In the genomic region with DNA sequence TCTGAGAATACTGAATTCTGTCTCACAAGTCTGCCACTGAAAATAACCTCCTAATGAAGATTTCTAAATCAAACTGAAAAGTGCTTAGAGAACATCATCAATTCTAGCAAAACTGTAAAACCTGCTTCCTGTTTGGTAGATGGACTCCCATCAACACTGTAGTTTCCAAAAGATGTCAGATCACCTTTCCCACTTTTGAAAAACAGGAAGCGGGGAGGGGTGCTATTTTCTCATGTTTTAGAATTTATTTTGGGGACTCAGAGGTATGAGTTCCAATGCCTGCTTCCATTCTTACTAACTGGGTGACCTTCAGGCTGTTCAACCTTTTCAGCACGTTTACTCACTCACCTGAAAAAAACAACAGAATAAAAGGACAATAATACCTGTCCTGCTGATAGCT, we compare ENCODE assay signal across 8 cellular contexts. TPM values are rescaled to one million over a fixed set of nuclear protein-coding genes. Genes with fewer than 3 reads are reported as not detected.
DNase-seq lines count a peak whose midpoint lies in the region; ATAC-seq and TF ChIP-seq lines count a peak whose summit lies in the region.

No MANE protein-coding gene starts in this region.

- H3K27me3 Mint-ChIP-seq in neural progenitor cell (ENCODE audit: insufficient read depth, low read depth), result no peaks in the 10 kb centered on the region

- H3F3A ChIP-seq in neural progenitor cell (ENCODE audit: low read depth), result peaks cover 19% of the 10 kb centered on the region

- H2AFZ ChIP-seq in neural progenitor cell (replicated peaks), result no peak overlapping the region

- H3K9me3 ChIP-seq in duodenal mucosa (ENCODE audit: control insufficient read depth in 1 of 2, low read length in 2 of 2) (no peaks in the 10 kb centered on the region), neural progenitor cell (ENCODE audit: low read depth) (no peaks in the 10 kb centered on the region)

- H3K4me3 ChIP-seq in LNCaP clone FGC (ENCODE audit: low read depth, low read length) (peak overlapping the region; percentile 80), duodenal mucosa (ENCODE audit: low read depth in 1 of 2, low read length in 2 of 2) (peak overlapping the region; percentile 81 to 84), neural progenitor cell (peak overlapping the region; percentile 68)

- H3K36me3 ChIP-seq in duodenal mucosa (ENCODE audit: control insufficient read depth in 1 of 2, insufficient read depth in 2 of 2, low read length in 2 of 2) (peaks cover 27 to 57% of the 10 kb centered on the region in 2 donors), neural progenitor cell (peaks cover 14% of the 10 kb centered on the region)

- no peaks in the 10 kb centered on the region for H3K9me3 Mint-ChIP-seq in neural progenitor cell

- H3K4me3 Mint-ChIP-seq in neural progenitor cell, result peak overlapping the region; percentile 93

- TF ChIP-seq CTCF in C4-2B (conservative IDR thresholded peaks at IDR 0.05), result no peak
- TF ChIP-seq CTCF in LNCaP clone FGC (IDR thresholded peaks at IDR 0.05; ENCODE audit: control insufficient read depth, extremely low read depth, insufficient read depth), result no peak
- TF ChIP-seq CTCF in neural progenitor cell (IDR thresholded peaks at IDR 0.05), result no peak

- no peak for DNase-seq in LNCaP clone FGC (ENCODE audit: low read depth)
- no peak for DNase-seq in neural progenitor cell (ENCODE audit: low spot score)
- no peak for DNase-seq in NCI-H1417 treated with DMSO at 0.1 percent for 48 hours (lab: John Stamatoyannopoulos, UW)
- no peak for DNase-seq in stimulated activated CD4-positive, alpha-beta T cell treated with anti-CD3 and anti-CD28 coated beads, Interleukin-12 subunit alpha, Interleukin-12 subunit beta, amount 100 ng/mL, for 4 hours
- DNase-seq in left colon, result no peak

- H3K36me3 Mint-ChIP-seq in neural progenitor cell, result peaks cover 17% of the 10 kb centered on the region

- intact Hi-C loops in left colon (cut with DNase I, micrococcal nuclease), result no loop called here

- H3K79me2 ChIP-seq in neural progenitor cell (ENCODE audit: low read depth), result peaks cover 62% of the 10 kb centered on the region

- H3K4me1 Mint-ChIP-seq in neural progenitor cell, result peaks cover 54% of the 10 kb centered on the region

- no peak overlapping the region for H3K27ac Mint-ChIP-seq in neural progenitor cell

- H3K27ac ChIP-seq in C4-2B, result peak overlapping the region; percentile 99; the same call in 1 of the 2 replicates
- H3K27ac ChIP-seq in duodenal mucosa (ENCODE audit: low read depth, low read length), result no peak overlapping the region
- H3K27ac ChIP-seq in neural progenitor cell, result no peak overlapping the region

- H4K20me1 ChIP-seq in neural progenitor cell (ENCODE audit: low read depth), result peaks cover 49% of the 10 kb centered on the region

- H3K9ac ChIP-seq in duodenal mucosa (ENCODE audit: low read depth in 1 of 2, low read length in 2 of 2), result peak overlapping the region; percentile 71 to 87
- H3K9ac ChIP-seq in neural progenitor cell, result no peak overlapping the region

- H3K27me3 ChIP-seq in duodenal mucosa (ENCODE audit: control insufficient read depth in 1 of 2, insufficient read depth in 2 of 2, low read length in 2 of 2) (no peaks in the 10 kb centered on the region), neural progenitor cell (no peaks in the 10 kb centered on the region)

- peaks cover 32 to 47% of the 10 kb centered on the region in 2 donors for H3K4me1 ChIP-seq in duodenal mucosa (ENCODE audit: control insufficient read depth in 1 of 2, insufficient read depth in 2 of 2, low read length in 2 of 2)
- peaks cover 33% of the 10 kb centered on the region for H3K4me1 ChIP-seq in neural progenitor cell

- ATAC-seq in left colon (no peak), GM21423 (IDR thresholded peaks at IDR 0.05; ENCODE audit: unreplicated experiment) (no peak)

- peak overlapping the region; percentile 92 for H3K4me2 ChIP-seq in neural progenitor cell

RNA-seq across cellular contexts. Expression of gene ATP5F1E, which starts 1.2 kb away (rescaled TPM):
- total RNA-seq in neural progenitor cell (ENCODE audit: low replicate concordance) (24.3 and 29.7 TPM in 2 replicates), left colon (10 to 100 TPM; 64.2 to 79.2 TPM)

RNA-seq across cellular contexts. Expression of gene PRELID3B, which starts 11.7 kb away (rescaled TPM):
- total RNA-seq in neural progenitor cell (ENCODE audit: low replicate concordance) (41.3 and 78.8 TPM in 2 replicates), left colon (100 to 1,000 TPM; 125 to 137 TPM)

RNA-seq across cellular contexts. Expression of gene TUBB1, which starts 11.7 kb away (rescaled TPM):
- total RNA-seq in neural progenitor cell (ENCODE audit: low replicate concordance) (not detected in 2 replicates), left colon (not detected)

RNA-seq across cellular contexts. Expression of gene CTSZ, which starts 23.9 kb away (rescaled TPM):
- 34.2 and 52.5 TPM in 2 replicates for total RNA-seq in neural progenitor cell (ENCODE audit: low replicate concordance)
- 100 to 1,000 TPM; 283 to 307 TPM for total RNA-seq in left colon

RNA-seq across cellular contexts. Expression of gene NELFCD, which starts 49.9 kb away (rescaled TPM):
- total RNA-seq in neural progenitor cell (ENCODE audit: low replicate concordance) (58.9 and 59.2 TPM in 2 replicates), left colon (10 to 100 TPM; 41.2 to 43.5 TPM)
